Comparison of ENCODE assay signal across 1 cellular context in genomic region chr1:19454265-19455198, GRCh38.
TF ChIP-seq lines count a peak whose summit lies in the region.

No MANE protein-coding gene starts in this region.

TF ChIP-seq in GM12878, 131 proteins besides CTCF, POLR2A, EP300 and RAD21 (continued from another document):
- peak in 1 of 2 experiments; percentile 53; a peak in 1 of 4 replicates for TF ChIP-seq ETV6 (conservative IDR thresholded peaks at IDR 0.05 in 1 of 2, IDR thresholded peaks at IDR 0.05 in 1 of 2; ENCODE audit: borderline replicate concordance in 1 of 2, low read depth in 1 of 2)
- no peak for TF ChIP-seq ZNF207 (IDR thresholded peaks at IDR 0.05; ENCODE audit: borderline replicate concordance)
- no peak for TF ChIP-seq MTA2 (IDR thresholded peaks at IDR 0.05; ENCODE audit: low read depth)
- peak; percentile 29; the same call in 1 of the 2 replicates for TF ChIP-seq EED (IDR thresholded peaks at IDR 0.05; ENCODE audit: low read depth)
- 0 out of 2 replicates have a peak, but pooled peaks have one; percentile 58 for TF ChIP-seq MEF2A (IDR thresholded peaks at IDR 0.05; ENCODE audit: insufficient read depth, low read depth, low read length)
- peak; percentile 49; the same call in 1 of the 2 replicates for TF ChIP-seq FOXM1 (IDR thresholded peaks at IDR 0.05; ENCODE audit: low read depth, low read length)
- TF ChIP-seq RUNX3 (IDR thresholded peaks at IDR 0.05; ENCODE audit: low read length) = peak; percentile 29; the same call in 1 of the 2 replicates
